ENCODE assay signal across 8 cellular contexts in the genomic region with DNA sequence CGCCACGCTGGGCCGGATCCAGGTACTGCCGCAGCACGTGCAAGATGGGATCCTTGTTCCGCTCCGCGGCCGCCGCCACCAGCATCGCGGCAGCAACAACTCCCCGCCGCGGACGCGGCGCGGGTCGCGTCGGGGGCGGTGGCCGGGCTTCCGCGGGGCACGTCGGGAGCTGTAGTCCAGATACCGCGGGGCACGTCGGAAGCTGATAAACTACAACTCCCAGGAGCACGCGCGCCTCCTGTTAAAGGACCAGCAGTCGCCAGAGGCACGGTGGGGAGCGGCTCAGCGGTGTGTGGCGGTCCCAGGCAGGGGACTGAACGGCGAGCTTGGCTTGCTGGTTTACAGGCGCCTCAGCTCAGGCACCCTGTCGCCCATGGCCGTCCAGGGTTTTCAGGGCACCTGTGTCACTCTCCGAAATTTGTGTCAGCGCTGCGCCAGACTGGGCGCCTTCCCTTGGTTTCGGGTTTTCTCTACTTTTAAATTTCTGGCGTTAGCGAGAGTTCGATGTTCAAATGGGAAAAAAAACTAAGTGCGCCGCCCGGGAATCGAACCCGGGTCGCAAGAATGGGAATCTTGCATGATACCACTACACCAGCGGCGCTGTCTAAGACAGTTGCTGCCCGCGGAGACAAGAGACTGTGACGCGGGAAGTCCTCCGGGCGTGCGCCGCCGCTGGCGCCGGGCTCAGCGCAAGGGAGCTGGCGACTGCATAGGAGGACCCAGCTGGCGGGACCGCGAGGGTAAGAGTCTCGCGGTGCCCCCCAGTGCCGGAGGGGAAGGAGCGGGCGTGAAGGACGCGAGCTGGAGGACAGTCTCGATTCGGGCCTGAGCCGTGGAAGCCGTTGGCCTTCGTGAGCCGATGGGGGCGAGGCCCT. TPM values are rescaled to one million over a fixed set of nuclear protein-coding genes. Genes with fewer than 3 reads are reported as not detected.
DNase-seq lines count a peak whose midpoint lies in the region; ATAC-seq and TF ChIP-seq lines count a peak whose summit lies in the region.

A gene (minus strand): TSS at position 100 of the 875 bp plus-strand sequence. CDS start 15 bp downstream, at position 85.

- peak; percentile 12; the same call in 1 of the 2 replicates for TF ChIP-seq CTCF in IMR-90 (conservative IDR thresholded peaks at IDR 0.05; ENCODE audit: low read depth, low read length)
- no peak for TF ChIP-seq CTCF in OCI-LY7 (conservative IDR thresholded peaks at IDR 0.05; ENCODE audit: low read length)

- peak within 1 kb of the TSS; percentile 98 for H2AK5ac ChIP-seq in IMR-90 (ENCODE audit: low read depth, low read length)

- H4K8ac ChIP-seq in IMR-90 (ENCODE audit: low read depth in 2 of 2, low read length in 2 of 2): peak within 1 kb of the TSS; percentile 21 to 90; a peak in 2 of 4 replicates

- H3K9me2 ChIP-seq in OCI-LY7 (ENCODE audit: insufficient read depth, low read length): no peaks in the 10 kb centered on the region

- peak within 1 kb of the TSS; percentile 86 for H3K56ac ChIP-seq in IMR-90 (ENCODE audit: extremely low read depth, insufficient read depth, low read length)

- no peak within 1 kb of the TSS for H2BK20ac ChIP-seq in IMR-90 (ENCODE audit: low read depth, low read length)

- H3K23ac ChIP-seq in IMR-90 (ENCODE audit: low read depth, low read length): peak within 1 kb of the TSS; percentile 91

- H3K4ac ChIP-seq in IMR-90 (ENCODE audit: low read depth, low read length): peak within 1 kb of the TSS; percentile 84

- H3K18ac ChIP-seq in IMR-90 (ENCODE audit: low read depth, low read length): peak within 1 kb of the TSS; percentile 63

- in situ Hi-C loops in IMR-90 (cut with MboI; ENCODE audit: low sequenced_read_pairs): no loop called here

- dilution Hi-C loops in IMR-90 (cut with HindIII; ENCODE audit: low sequenced_read_pairs, unreplicated experiment): no loop called here

- WGBS in IMR-90 (ENCODE audit: extremely low coverage in 2 of 2, insufficient read length in 1 of 2), 2 experiments: 0% methylated on average over 67 of the region's 91 CpGs; no CpG with 5 or more reads in 1 of the 2 experiments

- peak within 1 kb of the TSS; percentile 98 for H3K4me2 ChIP-seq in IMR-90 (ENCODE audit: low read depth, low read length)
- H3K4me2 ChIP-seq in OCI-LY7 (ENCODE audit: low read length): peak within 1 kb of the TSS; percentile 88

- H2BK5ac ChIP-seq in IMR-90 (ENCODE audit: low read depth, low read length, poor library complexity, severe bottlenecking): peak within 1 kb of the TSS; percentile 97

- H4K91ac ChIP-seq in IMR-90 (ENCODE audit: insufficient read depth, low read depth, low read length): peak within 1 kb of the TSS; percentile 84

- peak within 1 kb of the TSS; percentile 97 for H3K4me3 ChIP-seq in IMR-90 (ENCODE audit: insufficient read depth, low read depth, low read length)
- peak within 1 kb of the TSS; percentile 87 for H3K4me3 ChIP-seq in OCI-LY7 (ENCODE audit: low read depth, low read length, poor library complexity, severe bottlenecking)
- peak within 1 kb of the TSS; percentile 80 for H3K4me3 ChIP-seq in mononuclear cell (ENCODE audit: low read length)

- H3K9me3 ChIP-seq in IMR-90 (ENCODE audit: control insufficient read depth, insufficient read depth, low read length): no peaks in the 10 kb centered on the region
- H3K9me3 ChIP-seq in OCI-LY7 (ENCODE audit: low read length): no peaks in the 10 kb centered on the region
- no peaks in the 10 kb centered on the region for H3K9me3 ChIP-seq in mononuclear cell (ENCODE audit: low read depth, low read length)

- peak within 1 kb of the TSS; percentile 69; the same call in 1 of the 2 replicates for H4K5ac ChIP-seq in IMR-90 (ENCODE audit: low read depth, low read length)

- H3K9ac ChIP-seq in IMR-90 (ENCODE audit: low read depth, low read length): peak within 1 kb of the TSS; percentile 93

- H2BK15ac ChIP-seq in IMR-90 (ENCODE audit: low read depth, low read length): peak within 1 kb of the TSS; percentile 79; the same call in 1 of the 3 replicates

- H3K36me3 ChIP-seq in IMR-90 (ENCODE audit: control insufficient read depth, insufficient read depth, low read length) (peaks cover 12% of the 10 kb centered on the region; the same call in 1 of the 2 replicates), OCI-LY7 (ENCODE audit: insufficient read depth, low read length) (peaks cover 8% of the 10 kb centered on the region; the same call in 1 of the 2 replicates)

- peak within 1 kb of the TSS; percentile 89 for H3K14ac ChIP-seq in IMR-90 (replicated peaks; ENCODE audit: low read depth, low read length)

- DNase-seq in DMS114 treated with DMSO at 0.1 percent for 48 hours (lab: John Stamatoyannopoulos, UW; ENCODE audit: unreplicated experiment) (peak; percentile 86), IMR-90 (peak; percentile 91), OCI-LY7 (ENCODE audit: low spot score) (peak; percentile 96), activated T-cell treated with anti-CD3 and anti-CD28 coated beads for 1 hour (ENCODE audit: low read depth) (peak; percentile 85), epidermal melanocyte (ENCODE audit: insufficient read length, low spot score) (peak; percentile 100)
- peak; percentile 86 to 88 for DNase-seq in stimulated activated CD8-positive, alpha-beta memory T cell treated with anti-CD3 and anti-CD28 coated beads, Interleukin-2, amount 100 ng/mL, for 48 hours (ENCODE audit: low read depth in 2 of 2)

- H2AFZ ChIP-seq in IMR-90 (replicated peaks; ENCODE audit: low read length, poor library complexity) (peak within 1 kb of the TSS; percentile 100), OCI-LY7 (ENCODE audit: low read length) (peak within 1 kb of the TSS; percentile 47)

- POLR2A ChIA-PET in IMR-90 (lab: Charles Lee; ENCODE audit: unreplicated experiment): no interaction called here
- POLR2A ChIA-PET in OCI-LY7 (lab: Charles Lee): interaction anchor here (0.6 to 1.0 kb wide), 2 partner anchors 43 to 385 kb away, joined by 3 to 5 read pairs; no protein-coding TSS in a partner anchor

- H3K27me3 ChIP-seq in IMR-90 (ENCODE audit: control insufficient read depth, insufficient read depth, low read length) (no peaks in the 10 kb centered on the region), mononuclear cell (ENCODE audit: insufficient read depth, low read length) (no peaks in the 10 kb centered on the region)

- ATAC-seq in GM21528 (IDR thresholded peaks at IDR 0.05; ENCODE audit: low FRiP score, unreplicated experiment): peak; percentile 54
- peak; percentile 86 for ATAC-seq in IMR-90 (ENCODE audit: low read depth)

- intact Hi-C loops in IMR-90 (cut with micrococcal nuclease): loop anchor here (1.0 to 5.0 kb wide), 3 partner anchors 9 to 109 kb away; a partner anchor contains a TSS
- intact Hi-C loops in OCI-LY7 (cut with micrococcal nuclease; ENCODE audit: unreplicated experiment): loop anchor here (1.0 kb wide), 2 partner anchors 31 to 47 kb away; no protein-coding TSS in a partner anchor

- peaks cover 8% of the 10 kb centered on the region; the same call in 1 of the 2 replicates for H3K9me1 ChIP-seq in IMR-90 (ENCODE audit: insufficient read depth, low read length)

- H4K20me1 ChIP-seq in IMR-90 (ENCODE audit: insufficient read depth, low read length) (peaks cover 4% of the 10 kb centered on the region), OCI-LY7 (ENCODE audit: insufficient read depth, low read length) (no peaks in the 10 kb centered on the region)

- CTCF ChIA-PET in IMR-90 (lab: Yijun Ruan, JAX): interaction anchor here (0.6 kb wide), 1 partner anchor 185 kb away, joined by 3 read pairs; no protein-coding TSS in a partner anchor
- CTCF ChIA-PET in OCI-LY7 (lab: Charles Lee; ENCODE audit: unreplicated experiment): interaction anchor here (0.5 kb wide), 1 partner anchor 253 kb away, joined by 4 read pairs; no protein-coding TSS in a partner anchor

- H3K27ac ChIP-seq in IMR-90 (ENCODE audit: insufficient read depth, low read length) (peak within 1 kb of the TSS; percentile 94), OCI-LY7 (ENCODE audit: low read depth, low read length, poor library complexity, severe bottlenecking) (peak within 1 kb of the TSS; percentile 77)

- peak; percentile 69; the same call in 1 of the 2 replicates for TF ChIP-seq POLR2A in IMR-90 (IDR thresholded peaks at IDR 0.05; ENCODE audit: low read depth, low read length)

- peaks cover 0 to 25% of the 10 kb centered on the region in 2 experiments; a peak in 2 of 4 replicates for H3K79me1 ChIP-seq in IMR-90 (ENCODE audit: low read depth in 1 of 2, low read length in 2 of 2)

- peak within 1 kb of the TSS; percentile 39; the same call in 1 of the 2 replicates for H2BK120ac ChIP-seq in IMR-90 (ENCODE audit: low read depth, low read length)

- H2AK9ac ChIP-seq in IMR-90 (replicated peaks; ENCODE audit: low read depth, low read length, poor library complexity): peak within 1 kb of the TSS; percentile 92

- peaks cover 8% of the 10 kb centered on the region; the same call in 1 of the 2 replicates for H3K79me2 ChIP-seq in OCI-LY7 (ENCODE audit: insufficient read depth, low read depth, low read length)

- H3K4me1 ChIP-seq in IMR-90 (ENCODE audit: control insufficient read depth, insufficient read depth, low read length) (peaks cover 11% of the 10 kb centered on the region), OCI-LY7 (ENCODE audit: insufficient read depth, low read length, poor library complexity, severe bottlenecking) (peaks cover 46% of the 10 kb centered on the region), mononuclear cell (ENCODE audit: insufficient read depth, low read length) (peaks cover 29% of the 10 kb centered on the region)

- peak; percentile 22 for TF ChIP-seq RAD21 in IMR-90 (IDR thresholded peaks at IDR 0.05; ENCODE audit: low read length)

- BruUV-seq in IMR-90 (replicated peaks; lab: Mats Ljungman, UMichigan): TSS peak; percentile 77
- BruUV-seq in OCI-LY7 (replicated peaks; lab: Mats Ljungman, UMichigan): no TSS peak

TF ChIP-seq in IMR-90, 13 proteins besides CTCF, POLR2A, EP300 and RAD21 (continues in another document):
- TF ChIP-seq, protein P1, sequence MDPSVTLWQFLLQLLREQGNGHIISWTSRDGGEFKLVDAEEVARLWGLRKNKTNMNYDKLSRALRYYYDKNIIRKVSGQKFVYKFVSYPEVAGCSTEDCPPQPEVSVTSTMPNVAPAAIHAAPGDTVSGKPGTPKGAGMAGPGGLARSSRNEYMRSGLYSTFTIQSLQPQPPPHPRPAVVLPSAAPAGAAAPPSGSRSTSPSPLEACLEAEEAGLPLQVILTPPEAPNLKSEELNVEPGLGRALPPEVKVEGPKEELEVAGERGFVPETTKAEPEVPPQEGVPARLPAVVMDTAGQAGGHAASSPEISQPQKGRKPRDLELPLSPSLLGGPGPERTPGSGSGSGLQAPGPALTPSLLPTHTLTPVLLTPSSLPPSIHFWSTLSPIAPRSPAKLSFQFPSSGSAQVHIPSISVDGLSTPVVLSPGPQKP (IDR thresholded peaks at IDR 0.05; ENCODE audit: borderline replicate concordance, low read depth, low read length): no peak
- peak; percentile 90 for TF ChIP-seq BHLHE40 (IDR thresholded peaks at IDR 0.05; ENCODE audit: low read depth, low read length)
- peak; percentile 69 for TF ChIP-seq MAZ (IDR thresholded peaks at IDR 0.05; ENCODE audit: borderline replicate concordance, low read depth, low read length)

RNA-seq across cellular contexts. Expression of the gene that starts here (rescaled TPM):
- total RNA-seq in IMR-90 (2012; rRNA removed) (40.8 and 46.8 TPM in 2 replicates), OCI-LY7 (2022) (83.9 and 99.0 TPM in 2 replicates), mononuclear cell (49.0 TPM)
- polyA plus RNA-seq in IMR-90 (2012; rRNA removed): 128 and 184 TPM in 2 replicates
- 259 and 357 TPM in 2 replicates for polyA plus RNA-seq in IMR-90 (2012; cell fraction: cytosol; rRNA removed)
- polyA plus RNA-seq in IMR-90 (2012; cell fraction: nucleus; rRNA removed; ENCODE audit: low replicate concordance): 117 and 422 TPM in 2 replicates
- 135 and 152 TPM in 2 replicates for total RNA-seq in OCI-LY7 (2014; rRNA removed; shearing (Covaris generic))

Comparison
In these comparisons a context has a peak if more than half of its experiments do, and no peak if none do; other contexts are left out.
1. Peak in every context shown above with its lines: DNase-seq, ATAC-seq, H3K4me3 ChIP-seq and H3K27ac ChIP-seq.